12 cellular contexts compared by ENCODE assay signal in the genomic region with DNA sequence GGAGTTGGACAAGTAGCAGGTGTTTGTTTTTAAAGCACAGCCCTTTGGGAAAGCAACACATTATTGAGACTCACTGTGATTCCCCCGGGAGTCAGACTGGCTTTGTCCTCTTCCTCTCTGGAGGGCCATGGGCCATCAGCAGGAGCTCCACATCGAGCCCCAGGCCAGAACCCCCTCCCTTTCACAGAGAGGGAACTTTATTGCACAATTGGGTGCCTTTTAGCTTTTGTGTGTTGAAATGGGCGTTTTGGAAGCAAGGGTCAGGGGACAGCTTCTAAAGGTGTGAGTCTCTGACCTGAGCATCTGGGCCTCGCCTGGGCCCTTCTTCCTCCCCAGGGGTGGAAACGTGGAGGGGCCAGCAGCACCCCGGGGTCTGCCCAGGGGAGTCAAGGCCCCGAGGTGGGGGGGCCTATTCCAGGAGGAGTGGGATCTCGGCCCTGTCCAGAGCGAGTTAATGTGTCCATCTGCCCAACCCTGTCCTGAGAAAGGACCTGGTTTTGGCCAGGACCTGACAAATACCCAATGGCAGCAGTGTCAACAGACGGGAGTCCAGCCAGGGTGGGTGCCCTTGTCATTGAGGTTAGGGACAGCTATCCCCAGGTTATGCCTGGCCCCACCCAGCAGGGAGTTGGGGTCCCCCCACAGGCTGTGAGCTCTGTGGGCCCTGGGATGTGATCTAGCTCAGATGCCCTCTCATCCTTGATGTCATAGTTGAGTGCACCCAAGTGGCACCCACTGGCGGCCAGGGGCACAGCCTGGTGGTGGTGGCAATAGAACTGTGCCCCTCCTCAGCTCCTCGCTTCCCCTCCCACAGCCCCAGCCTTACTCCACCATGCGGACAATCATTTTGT. TPM values are rescaled to one million over a fixed set of nuclear protein-coding genes. Genes with fewer than 3 reads are reported as not detected.
A peak's percentile ranks its signal among the peaks of the same experiment; 100 is the strongest.
DNase-seq lines count a peak whose midpoint lies in the region; ATAC-seq and TF ChIP-seq lines count a peak whose summit lies in the region.
"Had no signal": no experiment of that assay in that cellular context is flagged by ENCODE, and none has a peak within 500 bp of the region (broad histone marks: within the 10 kb centered on the region; RNA-seq: fewer than 3 reads in every experiment).

No MANE protein-coding gene starts in this region.

- no peaks in the 10 kb centered on the region for H3K9me3 Mint-ChIP-seq in activated CD8-positive, alpha-beta T cell treated with anti-CD3 and anti-CD28 coated beads, Interleukin-2, amount 10 ng/mL, durations not matched to agents 7 days and 5 days (ENCODE audit: insufficient read depth)
- H3K9me3 Mint-ChIP-seq in GM23338 = no peaks in the 10 kb centered on the region; the same call in 2 of the 3 replicates
- H3K9me3 Mint-ChIP-seq: activated T-helper 2 cell treated with anti-CD3 and anti-CD28 coated beads, Interferon-gamma antibody, Interleukin-2, Interleukin-4, amounts not matched to agents 10 μg/mL and 5 μg/mL and 100 μg/mL, durations not matched to agents 14 hours and 24 hours and 36 hours had no signal

- H3K36me3 ChIP-seq in BLaER1 = no peaks in the 10 kb centered on the region
- H3K36me3 ChIP-seq in esophagus squamous epithelium = peaks cover 9 to 76% (median 10%) of the 10 kb centered on the region in 3 donors
- H3K36me3 ChIP-seq in psoas muscle (ENCODE audit: insufficient read depth in 1 of 2, low read depth in 1 of 2) = peaks cover 0 to 59% of the 10 kb centered on the region in 2 donors
- no peaks in the 10 kb centered on the region for H3K36me3 ChIP-seq in GM23338 (ENCODE audit: insufficient read depth)
- H3K36me3 ChIP-seq: cardiac muscle cell had no signal

- H3F3A ChIP-seq in GM23338 (replicated peaks; ENCODE audit: low read depth) = no peaks in the 10 kb centered on the region

- peaks cover 9% of the 10 kb centered on the region for H3K4me1 Mint-ChIP-seq in activated CD8-positive, alpha-beta T cell treated with anti-CD3 and anti-CD28 coated beads, Interleukin-2, amount 10 ng/mL, durations not matched to agents 7 days and 5 days (ENCODE audit: low read depth)
- peaks cover 21% of the 10 kb centered on the region for H3K4me1 Mint-ChIP-seq in GM23338

- POLR2A ChIA-PET in activated CD8-positive, alpha-beta T cell treated with anti-CD3 and anti-CD28 coated beads, Interleukin-2, amount 10 ng/mL, durations not matched to agents 7 days and 5 days (lab: Charles Lee) = no interaction called here

- H3K4me3 Mint-ChIP-seq in activated CD8-positive, alpha-beta T cell treated with anti-CD3 and anti-CD28 coated beads, Interleukin-2, amount 10 ng/mL, durations not matched to agents 7 days and 5 days = no peak overlapping the region
- H3K4me3 Mint-ChIP-seq in GM23338 = no peak overlapping the region

- ATAC-seq in psoas muscle (peak in 1 of 4 donors; percentile 11), HG03432 (IDR thresholded peaks at IDR 0.05; ENCODE audit: unreplicated experiment) (no peak), GM23338 (no peak)
- no peak for ATAC-seq in activated CD8-positive, alpha-beta T cell treated with anti-CD3 and anti-CD28 coated beads, Interleukin-2, amount 10 ng/mL, durations not matched to agents 7 days and 5 days

- H2AFZ ChIP-seq in GM23338 = no peak overlapping the region

- H3K27ac ChIP-seq in BLaER1 (no peak overlapping the region), esophagus squamous epithelium (peak overlapping the region in 3 of 4 donors; percentile 33 to 73 (median 59)), psoas muscle (peak overlapping the region; percentile 82), GM23338 (ENCODE audit: low read depth) (no peak overlapping the region)
- H3K27ac ChIP-seq: cardiac muscle cell had no signal

- no peak overlapping the region for H3K27ac Mint-ChIP-seq in activated CD8-positive, alpha-beta T cell treated with anti-CD3 and anti-CD28 coated beads, Interleukin-2, amount 10 ng/mL, durations not matched to agents 7 days and 5 days
- H3K27ac Mint-ChIP-seq in GM23338 = no peak overlapping the region
- H3K27ac Mint-ChIP-seq: activated T-helper 2 cell treated with anti-CD3 and anti-CD28 coated beads, Interferon-gamma antibody, Interleukin-2, Interleukin-4, amounts not matched to agents 10 μg/mL and 5 μg/mL and 100 μg/mL, durations not matched to agents 14 hours and 24 hours and 36 hours had no signal

- TF ChIP-seq CTCF in NB4 (IDR thresholded peaks at IDR 0.05; ENCODE audit: low read depth, low read length) (no peak), esophagus squamous epithelium (IDR thresholded peaks at IDR 0.05) (no peak), psoas muscle (IDR thresholded peaks at IDR 0.05) (no peak), GM23338 (conservative IDR thresholded peaks at IDR 0.05; ENCODE audit: low read depth in 2 of 2) (no peak)

- H3K27me3 ChIP-seq in BLaER1 = no peaks in the 10 kb centered on the region
- no peaks in the 10 kb centered on the region for H3K27me3 ChIP-seq in esophagus squamous epithelium
- no peaks in the 10 kb centered on the region for H3K27me3 ChIP-seq in psoas muscle (ENCODE audit: insufficient read depth in 3 of 3, low read length in 2 of 3)
- H3K27me3 ChIP-seq in GM23338 (ENCODE audit: insufficient read depth) = no peaks in the 10 kb centered on the region
- H3K27me3 ChIP-seq: cardiac muscle cell, sigmoid colon had no signal

- TF ChIP-seq POLR2A in NB4 (IDR thresholded peaks at IDR 0.05; ENCODE audit: extremely low read depth, insufficient read length) (no peak), esophagus squamous epithelium (IDR thresholded peaks at IDR 0.05) (no peak)

- H3K4me3 ChIP-seq in BLaER1 = no peak overlapping the region
- H3K4me3 ChIP-seq in NB4 (ENCODE audit: low read depth, low read length) = no peak overlapping the region
- no peak overlapping the region for H3K4me3 ChIP-seq in esophagus squamous epithelium
- no peak overlapping the region for H3K4me3 ChIP-seq in psoas muscle
- no peak overlapping the region for H3K4me3 ChIP-seq in GM23338
- H3K4me3 ChIP-seq: cardiac muscle cell, sigmoid colon had no signal

- H3K9me3 ChIP-seq in BLaER1 (no peaks in the 10 kb centered on the region), esophagus squamous epithelium (no peaks in the 10 kb centered on the region), psoas muscle (no peaks in the 10 kb centered on the region)
- H3K9me3 ChIP-seq: sigmoid colon had no signal

- peaks cover 43% of the 10 kb centered on the region for H4K20me1 ChIP-seq in BLaER1
- H4K20me1 ChIP-seq in GM23338 (replicated peaks; ENCODE audit: insufficient read depth) = no peaks in the 10 kb centered on the region

- no peaks in the 10 kb centered on the region for H3K9me2 ChIP-seq in GM23338 (ENCODE audit: insufficient read depth)

- DNase-seq in NB4 (ENCODE audit: low read depth) (peak; percentile 78), esophagus squamous epithelium (lab: John Stamatoyannopoulos, UW) (no peak), psoas muscle (peak in 1 of 2 donors; percentile 14), OCI-M1 (lab: John Stamatoyannopoulos, UW) (no peak), GM23338 (ENCODE audit: low spot score) (no peak)
- no peak for DNase-seq in activated CD8-positive, alpha-beta T cell treated with anti-CD3 and anti-CD28 coated beads, Interleukin-2, amount 10 ng/mL, durations not matched to agents 7 days and 5 days
- DNase-seq: NCI-H1417 treated with DMSO at 0.1 percent for 48 hours, sigmoid colon had no signal

- H3K79me2 ChIP-seq in GM23338 (replicated peaks; ENCODE audit: insufficient read depth) = no peaks in the 10 kb centered on the region

- peak overlapping the region; percentile 86 for H3K4me2 ChIP-seq in BLaER1
- no peak overlapping the region for H3K4me2 ChIP-seq in GM23338

- H3K4me1 ChIP-seq in BLaER1 (peaks cover 49% of the 10 kb centered on the region), esophagus squamous epithelium (peaks cover 9 to 33% (median 15%) of the 10 kb centered on the region in 3 donors), psoas muscle (peaks cover 23% of the 10 kb centered on the region), GM23338 (ENCODE audit: insufficient read depth) (peaks cover 8% of the 10 kb centered on the region; the same call in 1 of the 2 replicates)

- peaks cover 14% of the 10 kb centered on the region for H3K36me3 Mint-ChIP-seq in activated CD8-positive, alpha-beta T cell treated with anti-CD3 and anti-CD28 coated beads, Interleukin-2, amount 10 ng/mL, durations not matched to agents 7 days and 5 days (ENCODE audit: low read depth)
- H3K36me3 Mint-ChIP-seq in GM23338 (ENCODE audit: low read depth) = peaks cover 10% of the 10 kb centered on the region; the same call in 2 of the 3 replicates

- intact Hi-C loops in esophagus squamous epithelium (cut with DNase I) = no loop called here
- intact Hi-C loops in psoas muscle (cut with DNase I) = no loop called here

- WGBS in esophagus squamous epithelium, 2 donors = 88 to 100% methylated on average over 1 to 6 of the region's 13 CpGs
- WGBS in psoas muscle, 3 donors = 75 to 87% (median 77%) methylated on average over 13 of the region's 13 CpGs

- CTCF ChIA-PET in activated CD8-positive, alpha-beta T cell treated with anti-CD3 and anti-CD28 coated beads, Interleukin-2, amount 10 ng/mL, durations not matched to agents 7 days and 5 days (lab: Charles Lee) = no interaction called here

- no peak overlapping the region for H3K9ac ChIP-seq in BLaER1

- H3K27me3 Mint-ChIP-seq in activated CD8-positive, alpha-beta T cell treated with anti-CD3 and anti-CD28 coated beads, Interleukin-2, amount 10 ng/mL, durations not matched to agents 7 days and 5 days (ENCODE audit: low read depth) = no peaks in the 10 kb centered on the region
- H3K27me3 Mint-ChIP-seq in GM23338 (ENCODE audit: insufficient read depth, low read depth, poor library complexity) = peaks cover 10% of the 10 kb centered on the region

TF ChIP-seq in GM23338, 12 proteins besides CTCF, POLR2A, EP300 and RAD21 (continues in another document):
- TF ChIP-seq ZNF331 (CRISPR knock-in tag; IDR thresholded peaks at IDR 0.05; ENCODE audit: low read depth) = no peak

RNA-seq across cellular contexts. Expression of a gene that starts 37.1 kb away (rescaled TPM):
- total RNA-seq in esophagus squamous epithelium (10 to 100 TPM; 19.6 to 31.9 (median 28.5) TPM), psoas muscle (10 to 100 TPM in 1 of 4 donors, 1 to 10 TPM in 3; 7.6 to 10.3 (median 9.5) TPM)
- polyA plus RNA-seq in psoas muscle (1 to 10 TPM; 5.7 to 9.6 (median 5.7) TPM), GM23338 (2016; fragmentation: Nextera tagmentation; extraction: Ambion mirVana) (5.3 and 6.0 TPM in 2 replicates)
- 10 to 100 TPM; 23.8 to 24.7 TPM for total RNA-seq in activated CD8-positive, alpha-beta T cell treated with anti-CD3 and anti-CD28 coated beads, Interleukin-2, amount 10 ng/mL, durations not matched to agents 7 days and 5 days
- total RNA-seq in GM23338 (2014; rRNA removed; shearing (Covaris generic)) = 8.9 and 13.4 TPM in 2 replicates

Comparison
In these comparisons a context has a peak if more than half of its experiments do, and no peak if none do; other contexts are left out.
1. H3K27ac ChIP-seq: peak in esophagus squamous epithelium (3 of 4) and psoas muscle (single experiment); none in BLaER1 (single experiment) and GM23338 (single experiment).